Comparison of ENCODE assay signal across 25 cellular contexts in the genomic region with DNA sequence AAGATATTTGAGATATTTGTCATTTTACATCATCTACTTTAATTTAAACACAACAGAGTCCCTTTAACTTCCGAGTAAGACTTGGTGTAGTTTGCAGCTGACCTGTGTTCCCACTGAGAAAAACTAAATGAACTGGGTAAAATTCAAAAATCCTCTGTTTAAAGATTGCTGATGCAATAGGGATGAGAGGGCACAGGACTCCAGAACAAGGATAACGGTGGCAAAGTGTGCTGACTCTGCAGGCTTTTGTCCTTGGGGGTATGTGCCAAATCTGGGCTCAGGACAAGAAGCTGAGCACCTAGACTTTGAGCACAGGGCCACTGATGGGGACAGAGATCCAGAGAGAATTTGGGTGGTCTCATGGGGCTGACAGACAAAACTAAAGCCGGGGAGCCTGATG.
A peak's percentile ranks its signal among the peaks of the same experiment; 100 is the strongest.
DNase-seq lines count a peak whose midpoint lies in the region; ATAC-seq and TF ChIP-seq lines count a peak whose summit lies in the region.
"Had no signal": no experiment of that assay in that cellular context is flagged by ENCODE, and none has a peak within 500 bp of the region (broad histone marks: within the 10 kb centered on the region; RNA-seq: fewer than 3 reads in every experiment).

No MANE protein-coding gene starts in this region.

- intact Hi-C loops in activated CD4-positive, alpha-beta T cell treated with anti-CD3 and anti-CD28 coated beads, Interleukin-2, amount 10 ng/mL, durations not matched to agents 24 days and 14 days (cut with micrococcal nuclease): loop anchor here (5.0 kb wide), 1 partner anchor 97 kb away; no protein-coding TSS in a partner anchor

- H3K36me3 Mint-ChIP-seq in activated CD4-positive, alpha-beta T cell treated with anti-CD3 and anti-CD28 coated beads, Interleukin-2, amount 10 ng/mL, durations not matched to agents 24 days and 14 days (ENCODE audit: low read depth): no peaks in the 10 kb centered on the region
- H3K36me3 Mint-ChIP-seq in activated naive CD4-positive, alpha-beta T cell treated with anti-CD3 and anti-CD28 coated beads, Interleukin-2, amount 50 U/mL, for 72 hours: peaks cover 0 to 15% of the 10 kb centered on the region in 2 donors
- H3K36me3 Mint-ChIP-seq in activated naive CD4-positive, alpha-beta T cell treated with anti-CD3 and anti-CD28 coated beads, Interleukin-2, amount 10 ng/mL, durations not matched to agents 7 days and 5 days: no peaks in the 10 kb centered on the region
- peaks cover 6% of the 10 kb centered on the region for H3K36me3 Mint-ChIP-seq in activated naive CD8-positive, alpha-beta T cell treated with anti-CD3 and anti-CD28 coated beads for 36 hours
- peaks cover 0 to 7% of the 10 kb centered on the region in 2 donors for H3K36me3 Mint-ChIP-seq in stimulated activated naive B cell treated with anti-CD40 and anti-IgM and Interleukin-4, amounts not matched to agents 10 μg/mL and 1 μg/mL and 100 μg/mL, for 72 hours
- H3K36me3 Mint-ChIP-seq: CD8-positive, alpha-beta memory T cell had no signal

- H3K4me3 Mint-ChIP-seq in activated CD4-positive, alpha-beta T cell treated with anti-CD3 and anti-CD28 coated beads, Interleukin-2, amount 10 ng/mL, durations not matched to agents 24 days and 14 days: peak overlapping the region; percentile 1
- H3K4me3 Mint-ChIP-seq in activated naive CD4-positive, alpha-beta T cell treated with anti-CD3 and anti-CD28 coated beads, Interleukin-2, amount 10 ng/mL, durations not matched to agents 7 days and 5 days: no peak overlapping the region
- H3K4me3 Mint-ChIP-seq in activated naive CD8-positive, alpha-beta T cell treated with anti-CD3 and anti-CD28 coated beads for 36 hours: no peak overlapping the region
- H3K4me3 Mint-ChIP-seq in stimulated activated naive B cell treated with anti-CD40 and anti-IgM and Interleukin-4, amounts not matched to agents 10 μg/mL and 1 μg/mL and 100 μg/mL, for 72 hours: no peak overlapping the region

- H3K4me3 ChIP-seq in coronary artery: no peak overlapping the region
- H3K4me3 ChIP-seq: PC-9 had no signal

- peaks cover 14% of the 10 kb centered on the region for H3K4me1 Mint-ChIP-seq in activated CD4-positive, alpha-beta T cell treated with anti-CD3 and anti-CD28 coated beads, Interleukin-2, amount 10 ng/mL, durations not matched to agents 24 days and 14 days
- H3K4me1 Mint-ChIP-seq in activated naive CD4-positive, alpha-beta T cell treated with anti-CD3 and anti-CD28 coated beads, Interleukin-2, amount 10 ng/mL, durations not matched to agents 7 days and 5 days: no peaks in the 10 kb centered on the region
- H3K4me1 Mint-ChIP-seq in activated naive CD8-positive, alpha-beta T cell treated with anti-CD3 and anti-CD28 coated beads for 36 hours: peaks cover 13% of the 10 kb centered on the region
- peaks cover 12 to 18% of the 10 kb centered on the region in 2 donors for H3K4me1 Mint-ChIP-seq in stimulated activated naive B cell treated with anti-CD40 and anti-IgM and Interleukin-4, amounts not matched to agents 10 μg/mL and 1 μg/mL and 100 μg/mL, for 72 hours
- H3K4me1 Mint-ChIP-seq: CD8-positive, alpha-beta memory T cell had no signal

- H3K9me3 Mint-ChIP-seq in activated CD4-positive, alpha-beta T cell treated with anti-CD3 and anti-CD28 coated beads, Interleukin-2, amount 10 ng/mL, durations not matched to agents 24 days and 14 days: peaks cover 12% of the 10 kb centered on the region
- peaks cover 0 to 7% of the 10 kb centered on the region in 2 donors for H3K9me3 Mint-ChIP-seq in activated naive CD4-positive, alpha-beta T cell treated with anti-CD3 and anti-CD28 coated beads, Interleukin-2, amount 50 U/mL, for 72 hours
- H3K9me3 Mint-ChIP-seq in activated naive CD4-positive, alpha-beta T cell treated with anti-CD3 and anti-CD28 coated beads, Interleukin-2, amount 10 ng/mL, durations not matched to agents 7 days and 5 days: no peaks in the 10 kb centered on the region
- peaks cover 5% of the 10 kb centered on the region for H3K9me3 Mint-ChIP-seq in activated naive CD8-positive, alpha-beta T cell treated with anti-CD3 and anti-CD28 coated beads for 36 hours
- peaks cover 0 to 2% of the 10 kb centered on the region in 2 donors for H3K9me3 Mint-ChIP-seq in stimulated activated naive B cell treated with anti-CD40 and anti-IgM and Interleukin-4, amounts not matched to agents 10 μg/mL and 1 μg/mL and 100 μg/mL, for 72 hours
- H3K9me3 Mint-ChIP-seq: CD8-positive, alpha-beta memory T cell had no signal

- TF ChIP-seq CTCF in coronary artery (IDR thresholded peaks at IDR 0.05): no peak

- no peaks in the 10 kb centered on the region for H3K27me3 Mint-ChIP-seq in activated CD4-positive, alpha-beta T cell treated with anti-CD3 and anti-CD28 coated beads, Interleukin-2, amount 10 ng/mL, durations not matched to agents 24 days and 14 days
- H3K27me3 Mint-ChIP-seq in activated naive CD4-positive, alpha-beta T cell treated with anti-CD3 and anti-CD28 coated beads, Interleukin-2, amount 10 ng/mL, durations not matched to agents 7 days and 5 days: no peaks in the 10 kb centered on the region
- peaks cover 7% of the 10 kb centered on the region for H3K27me3 Mint-ChIP-seq in activated naive CD8-positive, alpha-beta T cell treated with anti-CD3 and anti-CD28 coated beads for 36 hours
- H3K27me3 Mint-ChIP-seq in stimulated activated naive B cell treated with anti-CD40 and anti-IgM and Interleukin-4, amounts not matched to agents 10 μg/mL and 1 μg/mL and 100 μg/mL, for 72 hours: peaks cover 0 to 4% of the 10 kb centered on the region in 2 donors

- H3K27ac Mint-ChIP-seq in activated CD4-positive, alpha-beta T cell treated with anti-CD3 and anti-CD28 coated beads, Interleukin-2, amount 10 ng/mL, durations not matched to agents 24 days and 14 days: peak overlapping the region; percentile 80
- H3K27ac Mint-ChIP-seq in activated naive CD4-positive, alpha-beta T cell treated with anti-CD3 and anti-CD28 coated beads, Interleukin-2, amount 50 U/mL, for 72 hours: peak overlapping the region; percentile 13 to 88
- H3K27ac Mint-ChIP-seq in activated naive CD4-positive, alpha-beta T cell treated with anti-CD3 and anti-CD28 coated beads, Interleukin-2, amount 10 ng/mL, durations not matched to agents 7 days and 5 days: no peak overlapping the region
- peak overlapping the region; percentile 74 for H3K27ac Mint-ChIP-seq in activated naive CD8-positive, alpha-beta T cell treated with anti-CD3 and anti-CD28 coated beads for 36 hours
- H3K27ac Mint-ChIP-seq in stimulated activated naive B cell treated with anti-CD40 and anti-IgM and Interleukin-4, amounts not matched to agents 10 μg/mL and 1 μg/mL and 100 μg/mL, for 72 hours: peak overlapping the region; percentile 16
- H3K27ac Mint-ChIP-seq: CD8-positive, alpha-beta memory T cell had no signal

- CTCF ChIA-PET in activated naive CD4-positive, alpha-beta T cell treated with anti-CD3 and anti-CD28 coated beads, Interleukin-2, amount 10 ng/mL, durations not matched to agents 7 days and 5 days (lab: Charles Lee): no interaction called here

- H3K27ac ChIP-seq in coronary artery: no peak overlapping the region
- H3K27ac ChIP-seq: KMS-11, PC-9 had no signal

- no peak for DNase-seq in activated CD4-positive, alpha-beta T cell treated with anti-CD3 and anti-CD28 coated beads, Interleukin-2, amount 10 ng/mL, durations not matched to agents 24 days and 14 days
- no peak for DNase-seq in activated CD4-positive, alpha-beta T cell treated with anti-CD3 and anti-CD28 coated beads for 4 hours
- DNase-seq in activated naive CD4-positive, alpha-beta T cell treated with anti-CD3 and anti-CD28 coated beads, Interleukin-2, amount 50 U/mL, for 72 hours (ENCODE audit: low spot score in 2 of 2): no peak
- DNase-seq in activated naive CD4-positive, alpha-beta T cell treated with anti-CD3 and anti-CD28 coated beads, Interleukin-2, amount 10 ng/mL, durations not matched to agents 7 days and 5 days: no peak
- DNase-seq in activated naive CD8-positive, alpha-beta T cell treated with anti-CD3 and anti-CD28 coated beads for 36 hours: no peak
- no peak for DNase-seq in stimulated activated naive B cell treated with anti-CD40 and anti-IgM and Interleukin-4, amounts not matched to agents 10 μg/mL and 1 μg/mL and 100 μg/mL, for 72 hours
- DNase-seq in SW480 (ENCODE audit: low spot score) (no peak), coronary artery (ENCODE audit: low spot score) (no peak)
- DNase-seq: 8988T; AML-193; C1 segment of cervical spinal cord; Calu3; CD8-positive, alpha-beta memory T cell; DMS153; GOT3; HCEC 1CT; NCI-H1105; NCI-H146; NCI-H2029; NCI-H2227 treated with DMSO at 0.1 percent for 48 hours; NCI-H510A; PC-9; RPMI8226; SHP77 had no signal

- no peak for ATAC-seq in activated naive CD4-positive, alpha-beta T cell treated with anti-CD3 and anti-CD28 coated beads, Interleukin-2, amount 50 U/mL, for 72 hours
- ATAC-seq in stimulated activated naive B cell treated with anti-CD40 and anti-IgM and Interleukin-4, amounts not matched to agents 10 μg/mL and 1 μg/mL and 100 μg/mL, for 72 hours (replicated peaks): no peak
